8 cellular contexts compared by ENCODE assay signal in the genomic region with DNA sequence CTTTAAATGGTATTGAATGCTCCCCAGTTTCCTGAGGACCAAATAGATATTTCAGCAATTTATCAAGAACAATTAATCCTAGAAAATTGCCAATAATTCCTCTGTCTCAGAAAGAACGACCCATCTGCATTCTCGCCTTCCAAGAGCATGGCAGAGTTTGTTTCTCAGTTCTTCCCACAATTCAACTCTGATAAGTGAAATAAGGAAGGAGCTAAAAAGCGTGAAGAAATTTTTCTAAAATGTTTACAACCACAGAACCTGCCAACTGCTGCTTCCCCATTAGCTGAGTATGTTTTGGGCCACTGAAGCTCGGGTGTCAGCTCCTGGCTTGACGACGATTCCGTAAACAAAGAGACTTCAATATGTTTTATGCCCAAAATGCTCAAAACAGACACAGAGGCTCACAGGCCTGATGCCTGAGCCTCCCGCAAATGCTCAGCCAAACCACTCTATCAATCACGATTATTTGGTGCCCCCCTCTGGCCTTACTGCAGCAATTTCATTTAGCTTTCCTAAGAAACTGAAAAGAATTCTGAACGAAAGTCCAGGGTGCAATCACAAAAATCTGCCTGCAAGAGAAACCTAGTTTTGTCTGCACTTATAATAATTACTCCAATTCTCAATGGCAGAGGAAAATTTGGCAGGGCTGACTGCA.
DNase-seq lines count a peak whose midpoint lies in the region; TF ChIP-seq lines count a peak whose summit lies in the region.

No MANE protein-coding gene starts in this region.

- DNase-seq in G401 (ENCODE audit: low spot score) (peak; percentile 40), HK-2 (ENCODE audit: unreplicated experiment) (peak; percentile 15), PC-9 (peak in 1 of 2 experiments; percentile 38), endodermal cell (peak; percentile 79), myocyte (ENCODE audit: low read depth) (peak; percentile 87), NCI-H510A (lab: John Stamatoyannopoulos, UW) (no peak)
- DNase-seq in activated T-helper 1 cell treated with anti-CD3 and anti-CD28 coated beads, Interleukin-12 subunit alpha, Interleukin-12 subunit beta, Interleukin-2, Interleukin-4 antibody, amounts not matched to agents 30 ng/mL and 10 ng/mL and 1 ng/mL, durations not matched to agents 14 hours and 24 hours and 36 hours (ENCODE audit: low spot score): no peak
- no peak for DNase-seq in stimulated activated CD4-positive, alpha-beta T cell treated with anti-CD3 and anti-CD28 coated beads, Interleukin-4, amount 100 ng/mL, for 24 hours

- H3K27me3 Mint-ChIP-seq in endodermal cell (ENCODE audit: insufficient read depth): no peaks in the 10 kb centered on the region
- peaks cover 8% of the 10 kb centered on the region for H3K27me3 Mint-ChIP-seq in activated T-helper 1 cell treated with anti-CD3 and anti-CD28 coated beads, Interleukin-12 subunit alpha, Interleukin-12 subunit beta, Interleukin-2, Interleukin-4 antibody, amounts not matched to agents 30 ng/mL and 10 ng/mL and 1 ng/mL, durations not matched to agents 14 hours and 24 hours and 36 hours (ENCODE audit: insufficient read depth)

- no peaks in the 10 kb centered on the region for H3K36me3 ChIP-seq in PC-9 (ENCODE audit: low read depth)
- no peaks in the 10 kb centered on the region for H3K36me3 ChIP-seq in endodermal cell (ENCODE audit: control insufficient read depth, insufficient read depth, low read length)

- POLR2A ChIA-PET in PC-9 (lab: Charles Lee; ENCODE audit: unreplicated experiment): no interaction called here

- intact Hi-C loops in PC-9 (cut with micrococcal nuclease; ENCODE audit: unreplicated experiment): loop anchor here (5.0 kb wide), 1 partner anchor 1751 kb away; the partner anchor contains the start of gene ALCAM
- intact Hi-C loops in activated T-helper 1 cell treated with anti-CD3 and anti-CD28 coated beads, Interleukin-12 subunit alpha, Interleukin-12 subunit beta, Interleukin-2, Interleukin-4 antibody, amounts not matched to agents 30 ng/mL and 10 ng/mL and 1 ng/mL, durations not matched to agents 14 hours and 24 hours and 36 hours (cut with micrococcal nuclease): no loop called here

- H2AFZ ChIP-seq in PC-9: peak overlapping the region; percentile 25; the same call in 1 of the 2 replicates

- TF ChIP-seq CTCF in PC-9 (conservative IDR thresholded peaks at IDR 0.05) (peak; percentile 83), endodermal cell (conservative IDR thresholded peaks at IDR 0.05) (peak; percentile 80)

- CTCF ChIA-PET in PC-9 (lab: Charles Lee): no interaction called here

- peaks cover 1% of the 10 kb centered on the region for H3K36me3 Mint-ChIP-seq in endodermal cell (ENCODE audit: low read depth)
- no peaks in the 10 kb centered on the region for H3K36me3 Mint-ChIP-seq in activated T-helper 1 cell treated with anti-CD3 and anti-CD28 coated beads, Interleukin-12 subunit alpha, Interleukin-12 subunit beta, Interleukin-2, Interleukin-4 antibody, amounts not matched to agents 30 ng/mL and 10 ng/mL and 1 ng/mL, durations not matched to agents 14 hours and 24 hours and 36 hours (ENCODE audit: low read depth)

- H3K9ac ChIP-seq in endodermal cell (ENCODE audit: extremely low read depth, low read length, poor library complexity, severe bottlenecking): no peak overlapping the region

- H3K27me3 ChIP-seq in PC-9 (ENCODE audit: insufficient read depth, low read depth): no peaks in the 10 kb centered on the region
- H3K27me3 ChIP-seq in endodermal cell (ENCODE audit: control insufficient read depth, insufficient read depth, low read length, poor library complexity, severe bottlenecking): no peaks in the 10 kb centered on the region

- peaks cover 10% of the 10 kb centered on the region for H3K9me3 Mint-ChIP-seq in endodermal cell
- no peaks in the 10 kb centered on the region for H3K9me3 Mint-ChIP-seq in activated T-helper 1 cell treated with anti-CD3 and anti-CD28 coated beads, Interleukin-12 subunit alpha, Interleukin-12 subunit beta, Interleukin-2, Interleukin-4 antibody, amounts not matched to agents 30 ng/mL and 10 ng/mL and 1 ng/mL, durations not matched to agents 14 hours and 24 hours and 36 hours

- H3K79me2 ChIP-seq in PC-9 (ENCODE audit: low read depth): no peaks in the 10 kb centered on the region

- H3K4me3 Mint-ChIP-seq in endodermal cell: no peak overlapping the region
- no peak overlapping the region for H3K4me3 Mint-ChIP-seq in activated T-helper 1 cell treated with anti-CD3 and anti-CD28 coated beads, Interleukin-12 subunit alpha, Interleukin-12 subunit beta, Interleukin-2, Interleukin-4 antibody, amounts not matched to agents 30 ng/mL and 10 ng/mL and 1 ng/mL, durations not matched to agents 14 hours and 24 hours and 36 hours

- WGBS in endodermal cell (ENCODE audit: insufficient coverage in 1 of 2, insufficient read length in 1 of 2), 2 experiments: 20 to 40% methylated on average over 2 to 10 of the region's 10 CpGs

- no peaks in the 10 kb centered on the region for H3F3A ChIP-seq in PC-9 (ENCODE audit: insufficient read depth, low read depth)

- no peaks in the 10 kb centered on the region for H4K20me1 ChIP-seq in PC-9 (ENCODE audit: insufficient read depth)

- H3K4me1 Mint-ChIP-seq in endodermal cell: peaks cover 33% of the 10 kb centered on the region
- no peaks in the 10 kb centered on the region for H3K4me1 Mint-ChIP-seq in activated T-helper 1 cell treated with anti-CD3 and anti-CD28 coated beads, Interleukin-12 subunit alpha, Interleukin-12 subunit beta, Interleukin-2, Interleukin-4 antibody, amounts not matched to agents 30 ng/mL and 10 ng/mL and 1 ng/mL, durations not matched to agents 14 hours and 24 hours and 36 hours (ENCODE audit: low read depth)

- H3K27ac ChIP-seq in PC-9 (no peak overlapping the region), endodermal cell (ENCODE audit: low read depth, low read length) (no peak overlapping the region)

- in situ Hi-C loops in G401 (cut with HindIII; ENCODE audit: low sequenced_read_pairs): no loop called here

- H3K4me2 ChIP-seq in PC-9: no peak overlapping the region

- H3K9me3 ChIP-seq in PC-9 (ENCODE audit: insufficient read depth, low read depth): no peaks in the 10 kb centered on the region
- H3K9me3 ChIP-seq in endodermal cell (ENCODE audit: control insufficient read depth, low read length): no peaks in the 10 kb centered on the region

- H3K4me1 ChIP-seq in PC-9 (replicated peaks; ENCODE audit: insufficient read depth): no peaks in the 10 kb centered on the region
- H3K4me1 ChIP-seq in endodermal cell (ENCODE audit: control insufficient read depth, insufficient read depth, low read length): peaks cover 15% of the 10 kb centered on the region

- H3K4me3 ChIP-seq in PC-9 (no peak overlapping the region), endodermal cell (ENCODE audit: low read length) (no peak overlapping the region)

- H3K27ac Mint-ChIP-seq in endodermal cell: peak overlapping the region; percentile 81
- no peak overlapping the region for H3K27ac Mint-ChIP-seq in activated T-helper 1 cell treated with anti-CD3 and anti-CD28 coated beads, Interleukin-12 subunit alpha, Interleukin-12 subunit beta, Interleukin-2, Interleukin-4 antibody, amounts not matched to agents 30 ng/mL and 10 ng/mL and 1 ng/mL, durations not matched to agents 14 hours and 24 hours and 36 hours

- no peaks in the 10 kb centered on the region for H3K9me2 ChIP-seq in PC-9 (ENCODE audit: insufficient read depth)

- BruUV-seq in PC-9 (replicated peaks; lab: Mats Ljungman, UMichigan): no TSS peak

Comparison
In these comparisons a context has a peak if more than half of its experiments do, and no peak if none do; other contexts are left out.
1. DNase-seq: peak in G401 (single experiment), HK-2 (single experiment), endodermal cell (single experiment) and myocyte (single experiment); none in NCI-H510A (single experiment), activated T-helper 1 cell treated with anti-CD3 and anti-CD28 coated beads, Interleukin-12 subunit alpha, Interleukin-12 subunit beta, Interleukin-2, Interleukin-4 antibody, amounts not matched to agents 30 ng/mL and 10 ng/mL and 1 ng/mL, durations not matched to agents 14 hours and 24 hours and 36 hours (single experiment) and stimulated activated CD4-positive, alpha-beta T cell treated with anti-CD3 and anti-CD28 coated beads, Interleukin-4, amount 100 ng/mL, for 24 hours (single experiment).